In genomic region chr3:9278498-9278897, GRCh38 we compare ENCODE assay signal across 27 cellular contexts. TPM values are rescaled to one million over a fixed set of nuclear protein-coding genes. Genes with fewer than 3 reads are reported as not detected.
DNase-seq lines count a peak whose midpoint lies in the region; ATAC-seq, FAIRE-seq and TF ChIP-seq lines count a peak whose summit lies in the region.
"Had no signal": no experiment of that assay in that cellular context is flagged by ENCODE, and none has a peak within 500 bp of the region (broad histone marks: within the 10 kb centered on the region; RNA-seq: fewer than 3 reads in every experiment).

No MANE protein-coding gene starts in this region.

- H3K9me3 ChIP-seq in left ventricle myocardium inferior (replicated peaks) (no peaks in the 10 kb centered on the region), Loucy (ENCODE audit: insufficient read depth, low read depth, low read length) (peaks cover 17% of the 10 kb centered on the region; the same call in 1 of the 2 replicates), keratinocyte (ENCODE audit: control insufficient read depth, low read depth, low read length) (peaks cover 2% of the 10 kb centered on the region)
- H3K9me3 ChIP-seq: SK-N-SH had no signal

- H3K9me1 ChIP-seq in keratinocyte (ENCODE audit: control insufficient read depth, extremely low read depth, insufficient read depth, low read length): no peaks in the 10 kb centered on the region

- no peaks in the 10 kb centered on the region for H3K4me1 Mint-ChIP-seq in stimulated activated effector memory CD8-positive, alpha-beta T cell treated with anti-CD3 and anti-CD28 coated beads, Interleukin-12 subunit alpha, Interleukin-12 subunit beta, amount 100 ng/mL, for 72 hours

- H3K79me2 ChIP-seq in Loucy (ENCODE audit: insufficient read depth, low read length) (no peaks in the 10 kb centered on the region), keratinocyte (ENCODE audit: control insufficient read depth, insufficient read depth, low read length) (no peaks in the 10 kb centered on the region)

- H3K27me3 ChIP-seq in left ventricle myocardium inferior (ENCODE audit: low read depth): no peaks in the 10 kb centered on the region
- H3K27me3 ChIP-seq in Loucy (ENCODE audit: insufficient read depth, low read length, poor library complexity, severe bottlenecking): no peaks in the 10 kb centered on the region
- H3K27me3 ChIP-seq in keratinocyte (ENCODE audit: control insufficient read depth, extremely low read depth, insufficient read depth, low read length): no peaks in the 10 kb centered on the region

- H3K9ac ChIP-seq in Loucy (ENCODE audit: low read depth, low read length, poor library complexity, severe bottlenecking) (no peak overlapping the region), keratinocyte (ENCODE audit: control insufficient read depth, extremely low read depth, insufficient read depth, low read length) (no peak overlapping the region)
- H3K9ac ChIP-seq: SK-N-SH had no signal

- H3K9me2 ChIP-seq in Loucy (replicated peaks; ENCODE audit: low read depth, low read length): no peaks in the 10 kb centered on the region
- H3K9me2 ChIP-seq: SK-N-SH had no signal

- H3K27ac Mint-ChIP-seq in stimulated activated effector memory CD8-positive, alpha-beta T cell treated with anti-CD3 and anti-CD28 coated beads, Interleukin-12 subunit alpha, Interleukin-12 subunit beta, amount 100 ng/mL, for 72 hours: no peak overlapping the region

- H2AFZ ChIP-seq in Loucy (ENCODE audit: low read length) (peak overlapping the region; percentile 29; the same call in 1 of the 2 replicates), keratinocyte (ENCODE audit: control insufficient read depth, low read length) (no peak overlapping the region)

- dilution Hi-C loops in keratinocyte (cut with MboI; ENCODE audit: extremely low pct_ligation_motif_present, low sequenced_read_pairs): no loop called here

- no peak for TF ChIP-seq CTCF in left ventricle myocardium inferior (IDR thresholded peaks at IDR 0.05; ENCODE audit: borderline replicate concordance)
- TF ChIP-seq CTCF in Loucy (conservative IDR thresholded peaks at IDR 0.05; ENCODE audit: low read length): no peak
- no peak for TF ChIP-seq CTCF in keratinocyte (optimal IDR thresholded peaks at IDR 0.05 in 1 of 3, IDR thresholded peaks at IDR 0.05 in 1 of 3, conservative IDR thresholded peaks at IDR 0.05 in 1 of 3; ENCODE audit: extremely low read depth in 1 of 3, insufficient read depth in 2 of 3, low read length in 3 of 3)

- no peaks in the 10 kb centered on the region for H3F3A ChIP-seq in Loucy (ENCODE audit: low read depth)

- H3K4me3 ChIP-seq in left ventricle myocardium inferior (no peak overlapping the region), Loucy (ENCODE audit: low read length, poor library complexity, severe bottlenecking) (no peak overlapping the region), keratinocyte (ENCODE audit: control insufficient read depth in 2 of 3, extremely low read depth in 1 of 3, insufficient read depth in 2 of 3, low read depth in 1 of 3, low read length in 3 of 3) (no peak overlapping the region)
- H3K4me3 ChIP-seq: K562 had no signal

- H3K36me3 ChIP-seq in left ventricle myocardium inferior (no peaks in the 10 kb centered on the region), Loucy (ENCODE audit: insufficient read depth, low read length) (no peaks in the 10 kb centered on the region), keratinocyte (ENCODE audit: control insufficient read depth in 2 of 2, extremely low read depth in 1 of 2, insufficient read depth in 2 of 2, low read length in 2 of 2) (no peaks in the 10 kb centered on the region)

- intact Hi-C loops in left ventricle myocardium superior (cut with micrococcal nuclease) (no loop called here), left ventricle myocardium inferior (cut with micrococcal nuclease) (no loop called here)

- no peak overlapping the region for H3K4me3 Mint-ChIP-seq in stimulated activated effector memory CD8-positive, alpha-beta T cell treated with anti-CD3 and anti-CD28 coated beads, Interleukin-12 subunit alpha, Interleukin-12 subunit beta, amount 100 ng/mL, for 72 hours

- H3K4me2 ChIP-seq in Loucy (ENCODE audit: low read depth, low read length, poor library complexity, severe bottlenecking) (no peak overlapping the region), keratinocyte (ENCODE audit: control insufficient read depth, extremely low read depth, insufficient read depth, low read depth, low read length) (no peak overlapping the region)
- H3K4me2 ChIP-seq: SK-N-SH had no signal

- ATAC-seq in left ventricle myocardium superior: peak; percentile 55
- ATAC-seq in stimulated activated effector memory CD8-positive, alpha-beta T cell treated with anti-CD3 and anti-CD28 coated beads, Interleukin-12 subunit alpha, Interleukin-12 subunit beta, amount 100 ng/mL, for 72 hours: peak; percentile 58
- ATAC-seq: HepG2, K562, Panc1 had no signal

- H3K9me3 Mint-ChIP-seq in stimulated activated effector memory CD8-positive, alpha-beta T cell treated with anti-CD3 and anti-CD28 coated beads, Interleukin-12 subunit alpha, Interleukin-12 subunit beta, amount 100 ng/mL, for 72 hours: no peaks in the 10 kb centered on the region

- no peak for DNase-seq in left ventricle myocardium superior
- no peak for DNase-seq in left ventricle myocardium inferior
- DNase-seq in keratinocyte (ENCODE audit: low read depth, low spot score): no peak
- DNase-seq in stimulated activated effector memory CD8-positive, alpha-beta T cell treated with anti-CD3 and anti-CD28 coated beads, Interleukin-12 subunit alpha, Interleukin-12 subunit beta, amount 100 ng/mL, for 72 hours (ENCODE audit: low spot score in 2 of 2): no peak
- no peak for DNase-seq in activated T-cell treated with anti-CD3 and anti-CD28 coated beads, Interleukin-2, amount 50 U/mL, for 1 hour
- DNase-seq in NCI-H1105 treated with DMSO at 0.1 percent for 48 hours (lab: John Stamatoyannopoulos, UW): no peak
- DNase-seq in GM03348 (ENCODE audit: low spot score): no peak
- DNase-seq: GDM1; MM.1S; NCI-H1048; NCI-H146; NCI-H2029; NCI-H2171; NCI-H345; NCI-H524; NCI-H774; NK-92 treated with Interleukin-12 subunit alpha and Interleukin-12 subunit beta, amount 100 ng/mL, for 24 hours; SIG-M5; SK-N-SH had no signal

- H3K4me1 ChIP-seq in left ventricle myocardium inferior (no peaks in the 10 kb centered on the region), Loucy (ENCODE audit: insufficient read depth, low read length, poor library complexity, severe bottlenecking) (peaks cover 18% of the 10 kb centered on the region), keratinocyte (ENCODE audit: control insufficient read depth, extremely low read depth, insufficient read depth, low read length) (no peaks in the 10 kb centered on the region)

- peak; percentile 5 for FAIRE-seq in keratinocyte (lab: Jason Lieb, UNC)
- FAIRE-seq: A204.1, H54, HepG2, K562 had no signal

- no peak overlapping the region for H3K27ac ChIP-seq in left ventricle myocardium inferior (replicated peaks)
- no peak overlapping the region for H3K27ac ChIP-seq in keratinocyte (ENCODE audit: control insufficient read depth, insufficient read depth, low read length)
- H3K27ac ChIP-seq: C4-2B, HL-60 had no signal

- H4K20me1 ChIP-seq in Loucy (ENCODE audit: insufficient read depth, low read length, poor library complexity, severe bottlenecking): no peaks in the 10 kb centered on the region
- H4K20me1 ChIP-seq in keratinocyte (ENCODE audit: control insufficient read depth, extremely low read depth, insufficient read depth, low read length): no peaks in the 10 kb centered on the region

- H3K36me3 Mint-ChIP-seq in stimulated activated effector memory CD8-positive, alpha-beta T cell treated with anti-CD3 and anti-CD28 coated beads, Interleukin-12 subunit alpha, Interleukin-12 subunit beta, amount 100 ng/mL, for 72 hours: no peaks in the 10 kb centered on the region

RNA-seq across cellular contexts. Expression of gene SRGAP3, which starts 29.1 kb away (rescaled TPM):
- 6.4 TPM for total RNA-seq in left ventricle myocardium superior
- total RNA-seq in left ventricle myocardium inferior: 10.3 TPM
- 4.3 to 7.2 TPM (median 6.2 TPM) in 3 replicates for polyA plus RNA-seq in keratinocyte
- 6.6 TPM for polyA plus RNA-seq in keratinocyte (2011; ENCODE audit: low read depth)
- 2.7 and 3.8 TPM in 2 replicates for polyA plus RNA-seq in keratinocyte (2011; cell fraction: cytosol; rRNA removed)
- 17.0 and 19.0 TPM in 2 replicates for polyA plus RNA-seq in keratinocyte (2011; cell fraction: nucleus; rRNA removed)
- 6.6 and 6.7 TPM in 2 replicates for polyA plus RNA-seq in keratinocyte (2012; ENCODE audit: low replicate concordance)
- polyA minus RNA-seq in keratinocyte: 19.8 to 41.2 TPM (median 29.3 TPM) in 3 replicates
- polyA minus RNA-seq in keratinocyte (2011; cell fraction: cytosol; rRNA and poly(A)+ RNA removed): 7.1 TPM
- polyA minus RNA-seq in keratinocyte (2011; cell fraction: nucleus; rRNA and poly(A)+ RNA removed): 23.6 and 48.1 TPM in 2 replicates
